1 cellular context compared by ENCODE assay signal in the genomic region with DNA sequence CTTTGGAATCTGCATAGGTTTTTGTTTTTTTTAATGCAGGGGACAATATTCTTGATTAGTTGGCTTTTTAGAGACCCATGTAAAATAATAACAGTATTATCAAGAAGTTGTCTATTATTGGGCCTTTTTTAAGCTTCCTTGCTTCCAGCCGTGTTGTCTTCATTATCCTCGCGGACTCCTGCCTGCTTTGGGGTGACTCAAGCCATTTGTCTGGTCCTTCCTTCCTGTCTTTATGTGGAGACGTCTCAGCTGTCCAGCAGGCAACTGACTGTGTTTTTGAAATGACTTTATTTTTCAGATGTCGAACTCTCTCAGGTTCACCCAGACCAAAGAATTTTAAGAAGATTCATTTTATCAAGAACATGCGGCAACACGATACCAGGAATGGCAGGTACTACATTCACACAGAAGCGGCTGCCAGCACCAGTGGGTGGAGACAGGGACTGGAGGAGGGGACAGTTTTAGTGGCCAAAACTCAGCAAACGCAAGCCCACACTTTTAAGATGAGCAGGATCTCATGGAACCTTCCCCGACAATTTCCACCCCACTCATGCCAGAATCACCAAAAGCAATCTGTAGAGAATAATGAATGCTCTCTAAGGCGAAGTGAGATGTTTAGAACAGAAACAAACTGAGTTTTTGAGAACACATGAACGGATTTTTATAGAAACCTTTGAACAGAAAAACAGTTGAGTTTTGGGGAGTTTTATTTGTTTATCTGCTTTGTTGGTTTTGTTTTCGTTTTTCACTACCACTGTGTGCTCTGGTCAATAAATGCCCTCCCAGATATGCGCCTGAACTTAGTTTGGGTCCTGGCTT.
TF ChIP-seq lines count a peak whose summit lies in the region.

No MANE protein-coding gene starts in this region.

TF ChIP-seq in GM23338, 12 proteins besides CTCF, POLR2A, EP300 and RAD21 (continued from another document):
- TF ChIP-seq, protein P1, sequence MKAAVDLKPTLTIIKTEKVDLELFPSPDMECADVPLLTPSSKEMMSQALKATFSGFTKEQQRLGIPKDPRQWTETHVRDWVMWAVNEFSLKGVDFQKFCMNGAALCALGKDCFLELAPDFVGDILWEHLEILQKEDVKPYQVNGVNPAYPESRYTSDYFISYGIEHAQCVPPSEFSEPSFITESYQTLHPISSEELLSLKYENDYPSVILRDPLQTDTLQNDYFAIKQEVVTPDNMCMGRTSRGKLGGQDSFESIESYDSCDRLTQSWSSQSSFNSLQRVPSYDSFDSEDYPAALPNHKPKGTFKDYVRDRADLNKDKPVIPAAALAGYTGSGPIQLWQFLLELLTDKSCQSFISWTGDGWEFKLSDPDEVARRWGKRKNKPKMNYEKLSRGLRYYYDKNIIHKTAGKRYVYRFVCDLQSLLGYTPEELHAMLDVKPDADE (IDR thresholded peaks at IDR 0.05) = no peak
- TF ChIP-seq EZH2 (IDR thresholded peaks at IDR 0.05; ENCODE audit: low read depth, unreplicated experiment) = no peak
- TF ChIP-seq STAT1 (IDR thresholded peaks at IDR 0.05; ENCODE audit: unreplicated experiment) = no peak
- no peak for TF ChIP-seq ZNF114 (CRISPR knock-in tag; IDR thresholded peaks at IDR 0.05)
- no peak for TF ChIP-seq EZH2phosphoT487 (IDR thresholded peaks at IDR 0.05; ENCODE audit: unreplicated experiment)
- no peak for TF ChIP-seq CREB1 (CRISPR knock-in tag; IDR thresholded peaks at IDR 0.05; ENCODE audit: low read depth)
- no peak for TF ChIP-seq POLR2AphosphoS5 (IDR thresholded peaks at IDR 0.05; ENCODE audit: low read depth)
- TF ChIP-seq, protein P2, sequence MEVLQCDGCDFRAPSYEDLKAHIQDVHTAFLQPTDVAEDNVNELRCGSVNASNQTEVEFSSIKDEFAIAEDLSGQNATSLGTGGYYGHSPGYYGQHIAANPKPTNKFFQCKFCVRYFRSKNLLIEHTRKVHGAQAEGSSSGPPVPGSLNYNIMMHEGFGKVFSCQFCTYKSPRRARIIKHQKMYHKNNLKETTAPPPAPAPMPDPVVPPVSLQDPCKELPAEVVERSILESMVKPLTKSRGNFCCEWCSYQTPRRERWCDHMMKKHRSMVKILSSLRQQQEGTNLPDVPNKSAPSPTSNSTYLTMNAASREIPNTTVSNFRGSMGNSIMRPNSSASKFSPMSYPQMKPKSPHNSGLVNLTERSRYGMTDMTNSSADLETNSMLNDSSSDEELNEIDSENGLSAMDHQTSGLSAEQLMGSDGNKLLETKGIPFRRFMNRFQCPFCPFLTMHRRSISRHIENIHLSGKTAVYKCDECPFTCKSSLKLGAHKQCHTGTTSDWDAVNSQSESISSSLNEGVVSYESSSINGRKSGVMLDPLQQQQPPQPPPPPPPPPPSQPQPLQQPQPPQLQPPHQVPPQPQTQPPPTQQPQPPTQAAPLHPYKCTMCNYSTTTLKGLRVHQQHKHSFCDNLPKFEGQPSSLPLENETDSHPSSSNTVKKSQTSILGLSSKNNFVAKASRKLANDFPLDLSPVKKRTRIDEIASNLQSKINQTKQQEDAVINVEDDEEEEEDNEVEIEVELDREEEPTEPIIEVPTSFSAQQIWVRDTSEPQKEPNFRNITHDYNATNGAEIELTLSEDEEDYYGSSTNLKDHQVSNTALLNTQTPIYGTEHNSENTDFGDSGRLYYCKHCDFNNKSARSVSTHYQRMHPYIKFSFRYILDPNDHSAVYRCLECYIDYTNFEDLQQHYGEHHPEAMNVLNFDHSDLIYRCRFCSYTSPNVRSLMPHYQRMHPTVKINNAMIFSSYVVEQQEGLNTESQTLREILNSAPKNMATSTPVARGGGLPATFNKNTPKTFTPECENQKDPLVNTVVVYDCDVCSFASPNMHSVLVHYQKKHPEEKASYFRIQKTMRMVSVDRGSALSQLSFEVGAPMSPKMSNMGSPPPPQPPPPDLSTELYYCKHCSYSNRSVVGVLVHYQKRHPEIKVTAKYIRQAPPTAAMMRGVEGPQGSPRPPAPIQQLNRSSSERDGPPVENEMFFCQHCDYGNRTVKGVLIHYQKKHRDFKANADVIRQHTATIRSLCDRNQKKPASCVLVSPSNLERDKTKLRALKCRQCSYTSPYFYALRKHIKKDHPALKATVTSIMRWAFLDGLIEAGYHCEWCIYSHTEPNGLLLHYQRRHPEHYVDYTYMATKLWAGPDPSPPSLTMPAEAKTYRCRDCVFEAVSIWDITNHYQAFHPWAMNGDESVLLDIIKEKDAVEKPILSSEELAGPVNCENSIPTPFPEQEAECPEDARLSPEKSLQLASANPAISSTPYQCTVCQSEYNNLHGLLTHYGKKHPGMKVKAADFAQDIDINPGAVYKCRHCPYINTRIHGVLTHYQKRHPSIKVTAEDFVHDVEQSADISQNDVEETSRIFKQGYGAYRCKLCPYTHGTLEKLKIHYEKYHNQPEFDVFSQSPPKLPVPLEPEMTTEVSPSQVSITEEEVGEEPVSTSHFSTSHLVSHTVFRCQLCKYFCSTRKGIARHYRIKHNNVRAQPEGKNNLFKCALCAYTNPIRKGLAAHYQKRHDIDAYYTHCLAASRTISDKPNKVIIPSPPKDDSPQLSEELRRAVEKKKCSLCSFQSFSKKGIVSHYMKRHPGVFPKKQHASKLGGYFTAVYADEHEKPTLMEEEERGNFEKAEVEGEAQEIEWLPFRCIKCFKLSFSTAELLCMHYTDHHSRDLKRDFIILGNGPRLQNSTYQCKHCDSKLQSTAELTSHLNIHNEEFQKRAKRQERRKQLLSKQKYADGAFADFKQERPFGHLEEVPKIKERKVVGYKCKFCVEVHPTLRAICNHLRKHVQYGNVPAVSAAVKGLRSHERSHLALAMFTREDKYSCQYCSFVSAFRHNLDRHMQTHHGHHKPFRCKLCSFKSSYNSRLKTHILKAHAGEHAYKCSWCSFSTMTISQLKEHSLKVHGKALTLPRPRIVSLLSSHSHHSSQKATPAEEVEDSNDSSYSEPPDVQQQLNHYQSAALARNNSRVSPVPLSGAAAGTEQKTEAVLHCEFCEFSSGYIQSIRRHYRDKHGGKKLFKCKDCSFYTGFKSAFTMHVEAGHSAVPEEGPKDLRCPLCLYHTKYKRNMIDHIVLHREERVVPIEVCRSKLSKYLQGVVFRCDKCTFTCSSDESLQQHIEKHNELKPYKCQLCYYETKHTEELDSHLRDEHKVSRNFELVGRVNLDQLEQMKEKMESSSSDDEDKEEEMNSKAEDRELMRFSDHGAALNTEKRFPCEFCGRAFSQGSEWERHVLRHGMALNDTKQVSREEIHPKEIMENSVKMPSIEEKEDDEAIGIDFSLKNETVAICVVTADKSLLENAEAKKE (CRISPR knock-in tag; IDR thresholded peaks at IDR 0.05) = no peak
